ENCODE assay signal across 25 cellular contexts in the genomic region with DNA sequence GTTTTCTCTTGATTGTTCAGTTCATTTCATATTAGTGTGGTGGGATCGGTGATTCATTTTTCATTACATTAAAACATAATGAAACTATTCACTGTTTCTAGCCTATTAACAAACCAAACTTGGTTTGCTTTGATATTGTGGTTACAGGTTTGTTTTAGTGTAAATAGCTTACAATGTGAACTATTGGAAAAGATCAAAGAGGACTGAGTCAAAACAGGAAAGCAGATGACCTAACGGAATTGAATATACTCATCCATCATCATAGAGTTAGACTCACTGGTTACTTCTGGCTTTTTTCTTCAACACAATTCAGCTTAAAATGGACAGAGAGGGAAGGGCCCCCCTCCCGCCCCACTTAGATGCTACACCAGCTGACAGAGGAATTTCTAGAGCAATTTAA.
"Had no signal": no experiment of that assay in that cellular context is flagged by ENCODE, and none has a peak within 500 bp of the region (broad histone marks: within the 10 kb centered on the region; RNA-seq: fewer than 3 reads in every experiment).

No MANE protein-coding gene starts in this region.

- DNase-seq: activated CD4-positive, alpha-beta memory T cell treated with anti-CD3 and anti-CD28 coated beads, Interleukin-2, amount 10 ng/mL, durations not matched to agents 7 days and 5 days; activated CD4-positive, alpha-beta T cell treated with anti-CD3 and anti-CD28 coated beads for 1 hour; activated CD4-positive, alpha-beta T cell treated with anti-CD3 and anti-CD28 coated beads for 4 hours; activated CD4-positive, alpha-beta T cell treated with anti-CD3 and anti-CD28 coated beads, Interleukin-2, amount 10 ng/mL, durations not matched to agents 7 days and 5 days; activated CD4-positive, alpha-beta T cell treated with anti-CD3 and anti-CD28 coated beads, Interleukin-2, amount 50 U/mL, for 4 hours; activated CD8-positive, alpha-beta memory T cell treated with anti-CD3 and anti-CD28 coated beads, Interleukin-2, amount 50 U/mL, for 48 hours; activated gamma-delta T cell; activated naive CD4-positive, alpha-beta T cell; activated naive CD4-positive, alpha-beta T cell treated with anti-CD3 and anti-CD28 coated beads, Interleukin-2, amount 10 ng/mL, durations not matched to agents 7 days and 5 days; activated naive CD8-positive, alpha-beta T cell treated with anti-CD3 and anti-CD28 coated beads, Interleukin-2, amount 10 ng/mL, durations not matched to agents 7 days and 5 days; activated T-cell treated with anti-CD3 and anti-CD28 coated beads for 4 hours; activated T-cell treated with anti-CD3 and anti-CD28 coated beads, Interleukin-2, amount 50 U/mL, for 24 hours; activated T-cell treated with anti-CD3 and anti-CD28 coated beads, Interleukin-2, amount 50 U/mL, for 72 hours; central memory CD4-positive, alpha-beta T cell; cerebellar nuclear complex; colonic mucosa; effector CD8-positive, alpha-beta T cell; foreskin fibroblast; head of caudate nucleus; hippocampal formation had no signal

- H3K9me3 ChIP-seq: ascending aorta, breast epithelium, colonic mucosa had no signal

- H3K36me3 Mint-ChIP-seq: activated naive CD4-positive, alpha-beta T cell treated with anti-CD3 and anti-CD28 coated beads, Interleukin-2, amount 10 ng/mL, durations not matched to agents 7 days and 5 days; activated naive CD4-positive, alpha-beta T cell treated with anti-CD3 and anti-CD28 coated beads, Interleukin-2, amount 50 U/mL, for 72 hours; activated naive CD8-positive, alpha-beta T cell treated with anti-CD3 and anti-CD28 coated beads, Interleukin-2, amount 10 ng/mL, durations not matched to agents 7 days and 5 days; brain; WTC11 had no signal

- H3K4me3 Mint-ChIP-seq: activated CD4-positive, alpha-beta memory T cell treated with anti-CD3 and anti-CD28 coated beads, Interleukin-2, amount 10 ng/mL, durations not matched to agents 7 days and 5 days; activated CD4-positive, alpha-beta T cell treated with anti-CD3 and anti-CD28 coated beads, Interleukin-2, amount 10 ng/mL, durations not matched to agents 7 days and 5 days; activated naive CD4-positive, alpha-beta T cell treated with anti-CD3 and anti-CD28 coated beads, Interleukin-2, amount 10 ng/mL, durations not matched to agents 7 days and 5 days; activated naive CD8-positive, alpha-beta T cell treated with anti-CD3 and anti-CD28 coated beads, Interleukin-2, amount 10 ng/mL, durations not matched to agents 7 days and 5 days; activated T-cell treated with anti-CD3 and anti-CD28 coated beads, Interleukin-2, amount 50 U/mL, for 24 hours; activated T-cell treated with anti-CD3 and anti-CD28 coated beads, Interleukin-2, amount 50 U/mL, for 72 hours; brain; WTC11 had no signal

- H3K27ac Mint-ChIP-seq: activated CD4-positive, alpha-beta memory T cell treated with anti-CD3 and anti-CD28 coated beads, Interleukin-2, amount 10 ng/mL, durations not matched to agents 7 days and 5 days; activated CD4-positive, alpha-beta T cell treated with anti-CD3 and anti-CD28 coated beads, Interleukin-2, amount 10 ng/mL, durations not matched to agents 7 days and 5 days; activated naive CD4-positive, alpha-beta T cell treated with anti-CD3 and anti-CD28 coated beads, Interleukin-2, amount 10 ng/mL, durations not matched to agents 7 days and 5 days; activated naive CD4-positive, alpha-beta T cell treated with anti-CD3 and anti-CD28 coated beads, Interleukin-2, amount 50 U/mL, for 72 hours; activated naive CD8-positive, alpha-beta T cell treated with anti-CD3 and anti-CD28 coated beads, Interleukin-2, amount 10 ng/mL, durations not matched to agents 7 days and 5 days; activated T-cell treated with anti-CD3 and anti-CD28 coated beads, Interleukin-2, amount 50 U/mL, for 24 hours; activated T-cell treated with anti-CD3 and anti-CD28 coated beads, Interleukin-2, amount 50 U/mL, for 72 hours; brain; WTC11 had no signal

- ATAC-seq: activated naive CD4-positive, alpha-beta T cell treated with anti-CD3 and anti-CD28 coated beads, Interleukin-2, amount 50 U/mL, for 72 hours; activated T-cell treated with anti-CD3 and anti-CD28 coated beads, Interleukin-2, amount 50 U/mL, for 72 hours; WTC11 had no signal

- H3K4me1 Mint-ChIP-seq: activated CD4-positive, alpha-beta memory T cell treated with anti-CD3 and anti-CD28 coated beads, Interleukin-2, amount 10 ng/mL, durations not matched to agents 7 days and 5 days; activated CD4-positive, alpha-beta T cell treated with anti-CD3 and anti-CD28 coated beads, Interleukin-2, amount 10 ng/mL, durations not matched to agents 7 days and 5 days; activated naive CD4-positive, alpha-beta T cell treated with anti-CD3 and anti-CD28 coated beads, Interleukin-2, amount 10 ng/mL, durations not matched to agents 7 days and 5 days; activated naive CD8-positive, alpha-beta T cell treated with anti-CD3 and anti-CD28 coated beads, Interleukin-2, amount 10 ng/mL, durations not matched to agents 7 days and 5 days; brain had no signal

- H3K9me3 Mint-ChIP-seq: activated naive CD8-positive, alpha-beta T cell treated with anti-CD3 and anti-CD28 coated beads, Interleukin-2, amount 10 ng/mL, durations not matched to agents 7 days and 5 days; brain; WTC11 had no signal

- H3K27me3 Mint-ChIP-seq: activated CD4-positive, alpha-beta memory T cell treated with anti-CD3 and anti-CD28 coated beads, Interleukin-2, amount 10 ng/mL, durations not matched to agents 7 days and 5 days; activated CD4-positive, alpha-beta T cell treated with anti-CD3 and anti-CD28 coated beads, Interleukin-2, amount 10 ng/mL, durations not matched to agents 7 days and 5 days; activated naive CD4-positive, alpha-beta T cell treated with anti-CD3 and anti-CD28 coated beads, Interleukin-2, amount 10 ng/mL, durations not matched to agents 7 days and 5 days; activated naive CD8-positive, alpha-beta T cell treated with anti-CD3 and anti-CD28 coated beads, Interleukin-2, amount 10 ng/mL, durations not matched to agents 7 days and 5 days; activated T-cell treated with anti-CD3 and anti-CD28 coated beads, Interleukin-2, amount 50 U/mL, for 24 hours; brain had no signal
